Comparison of ENCODE assay signal across 14 cellular contexts in the genomic region with DNA sequence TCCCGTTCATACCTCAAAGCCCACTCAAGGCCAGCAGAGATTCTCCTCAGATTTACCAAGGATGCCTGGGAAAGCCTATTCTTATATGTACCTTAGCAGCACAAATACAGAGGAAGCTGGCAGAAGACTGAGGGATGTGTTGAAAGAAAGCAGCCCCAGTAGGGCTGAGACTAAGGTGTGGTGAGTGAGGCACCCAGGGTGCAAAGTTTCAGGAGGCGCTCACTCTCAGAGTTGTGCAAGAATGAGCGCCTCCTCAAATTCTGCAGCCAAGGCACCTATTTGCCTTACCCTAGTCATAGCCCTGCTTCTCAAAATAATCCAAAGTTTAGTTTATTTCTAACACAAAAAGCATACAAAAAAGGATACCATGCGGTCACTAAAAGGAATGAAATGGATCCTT.
"Had no signal": no experiment of that assay in that cellular context is flagged by ENCODE, and none has a peak within 500 bp of the region (broad histone marks: within the 10 kb centered on the region; RNA-seq: fewer than 3 reads in every experiment).

No MANE protein-coding gene starts in this region.

- H3K36me3 Mint-ChIP-seq: naive thymus-derived CD4-positive, alpha-beta T cell had no signal

- H3K4me3 Mint-ChIP-seq: effector memory CD8-positive, alpha-beta T cell; naive thymus-derived CD4-positive, alpha-beta T cell had no signal

- H3K27ac ChIP-seq: hepatocyte, ovary, stomach, uterus had no signal

- H3K4me2 ChIP-seq: hepatocyte had no signal

- H3K27me3 ChIP-seq: hepatocyte, ovary, uterus had no signal

- DNase-seq: effector memory CD8-positive, alpha-beta T cell; erythroblast; mesendoderm; naive thymus-derived CD4-positive, alpha-beta T cell; ovary; right cardiac atrium; small intestine; stimulated activated CD4-positive, alpha-beta T cell treated with anti-CD3 and anti-CD28 coated beads, Interleukin-12 subunit alpha, Interleukin-12 subunit beta, amount 100 ng/mL, for 4 hours; stimulated activated naive CD4-positive, alpha-beta T cell; stomach; substantia nigra; uterus had no signal

- H3K79me2 ChIP-seq: hepatocyte had no signal

- ATAC-seq: effector memory CD8-positive, alpha-beta T cell; naive thymus-derived CD4-positive, alpha-beta T cell; right cardiac atrium had no signal

- H2AFZ ChIP-seq: hepatocyte had no signal

- H3K27ac Mint-ChIP-seq: effector memory CD8-positive, alpha-beta T cell; naive thymus-derived CD4-positive, alpha-beta T cell; progenitor cell of endocrine pancreas had no signal

- H3K9me3 Mint-ChIP-seq: effector memory CD8-positive, alpha-beta T cell; naive thymus-derived CD4-positive, alpha-beta T cell had no signal

- H3K4me1 ChIP-seq: stomach, uterus had no signal

- H3K9me3 ChIP-seq: ovary, stomach, uterus had no signal

- H3K4me3 ChIP-seq: hepatocyte, ovary, stomach, uterus had no signal

- H3K36me3 ChIP-seq: ovary, stomach, uterus had no signal

- H3K4me1 Mint-ChIP-seq: naive thymus-derived CD4-positive, alpha-beta T cell had no signal
